8 cellular contexts compared by ENCODE assay signal in genomic region chr5:9544502-9545300, GRCh38. TPM values are rescaled to one million over a fixed set of nuclear protein-coding genes. Genes with fewer than 3 reads are reported as not detected.
DNase-seq lines count a peak whose midpoint lies in the region; ATAC-seq and TF ChIP-seq lines count a peak whose summit lies in the region.

No MANE protein-coding gene starts in this region.

- intact Hi-C loops in vagina (cut with DNase I): loop anchor here (2.0 kb wide), 1 partner anchor 262 kb away; no protein-coding TSS in a partner anchor

- H3K27me3 ChIP-seq in cardiac muscle cell: no peaks in the 10 kb centered on the region
- H3K27me3 ChIP-seq in osteoblast (ENCODE audit: insufficient read depth, low read length): no peaks in the 10 kb centered on the region
- H3K27me3 ChIP-seq in vagina: no peaks in the 10 kb centered on the region

- peaks cover 4% of the 10 kb centered on the region for H4K20me1 ChIP-seq in osteoblast (ENCODE audit: insufficient read depth, low read length)

- peak overlapping the region; percentile 94 for H3K4me2 ChIP-seq in osteoblast (ENCODE audit: insufficient read depth, low read length)

- peaks cover 26% of the 10 kb centered on the region for H3K27me3 Mint-ChIP-seq in activated CD8-positive, alpha-beta memory T cell treated with anti-CD3 and anti-CD28 coated beads, Interleukin-2, amount 10 ng/mL, durations not matched to agents 7 days and 5 days

- H3K4me1 ChIP-seq in cardiac muscle cell (ENCODE audit: low read depth): peaks cover 11% of the 10 kb centered on the region
- peaks cover 37% of the 10 kb centered on the region for H3K4me1 ChIP-seq in osteoblast (ENCODE audit: insufficient read depth, low read length)
- H3K4me1 ChIP-seq in vagina: peaks cover 24% of the 10 kb centered on the region

- no peaks in the 10 kb centered on the region for H3K4me1 Mint-ChIP-seq in activated CD8-positive, alpha-beta memory T cell treated with anti-CD3 and anti-CD28 coated beads, Interleukin-2, amount 10 ng/mL, durations not matched to agents 7 days and 5 days

- no peak overlapping the region for H3K4me3 Mint-ChIP-seq in activated CD8-positive, alpha-beta memory T cell treated with anti-CD3 and anti-CD28 coated beads, Interleukin-2, amount 10 ng/mL, durations not matched to agents 7 days and 5 days

- H3K27ac ChIP-seq in cardiac muscle cell (no peak overlapping the region), osteoblast (ENCODE audit: low read depth, low read length) (peak overlapping the region; percentile 87), vagina (peak overlapping the region; percentile 81)

- peak in 1 of 2 donors; percentile 12 for TF ChIP-seq POLR2A in vagina (IDR thresholded peaks at IDR 0.05)

- no peak for ATAC-seq in activated CD8-positive, alpha-beta memory T cell treated with anti-CD3 and anti-CD28 coated beads, Interleukin-2, amount 10 ng/mL, durations not matched to agents 7 days and 5 days
- peak; percentile 61 for ATAC-seq in HG02870 (IDR thresholded peaks at IDR 0.05; ENCODE audit: unreplicated experiment)
- peak; percentile 33 to 67 for ATAC-seq in activated naive CD4-positive, alpha-beta T cell treated with anti-CD3 and anti-CD28 coated beads, Interleukin-2, amount 50 U/mL, for 72 hours

- H3K4me3 ChIP-seq in cardiac muscle cell (peak overlapping the region; percentile 96), osteoblast (ENCODE audit: insufficient read depth, low read length) (peak overlapping the region; percentile 92), vagina (peak overlapping the region; percentile 77 to 86)

- CTCF ChIA-PET in activated CD8-positive, alpha-beta memory T cell treated with anti-CD3 and anti-CD28 coated beads, Interleukin-2, amount 10 ng/mL, durations not matched to agents 7 days and 5 days (lab: Charles Lee): no interaction called here

- no peaks in the 10 kb centered on the region for H3K9me3 Mint-ChIP-seq in activated CD8-positive, alpha-beta memory T cell treated with anti-CD3 and anti-CD28 coated beads, Interleukin-2, amount 10 ng/mL, durations not matched to agents 7 days and 5 days (ENCODE audit: low read depth)
- no peaks in the 10 kb centered on the region for H3K9me3 Mint-ChIP-seq in activated naive CD4-positive, alpha-beta T cell treated with anti-CD3 and anti-CD28 coated beads, Interleukin-2, amount 50 U/mL, for 72 hours

- DNase-seq in activated CD8-positive, alpha-beta memory T cell treated with anti-CD3 and anti-CD28 coated beads for 48 hours (ENCODE audit: low read depth in 2 of 3, low spot score in 2 of 3): peak in 2 of 3 experiments; percentile 8 to 39
- no peak for DNase-seq in activated CD8-positive, alpha-beta memory T cell treated with anti-CD3 and anti-CD28 coated beads, Interleukin-2, amount 10 ng/mL, durations not matched to agents 7 days and 5 days
- DNase-seq in NCI-H524 treated with DMSO at 0.1 percent for 48 hours (lab: John Stamatoyannopoulos, UW) (peak; percentile 39), cardiac muscle cell (ENCODE audit: low read depth in 1 of 2, low spot score in 1 of 2) (peak; percentile 87 to 91), osteoblast (ENCODE audit: insufficient read length, low spot score, missing footprints) (peak; percentile 89), vagina (ENCODE audit: extremely low spot score in 2 of 2) (peak in 1 of 2 donors; percentile 92)
- DNase-seq in activated naive CD4-positive, alpha-beta T cell treated with anti-CD3 and anti-CD28 coated beads, Interleukin-2, amount 50 U/mL, for 72 hours (ENCODE audit: low spot score in 2 of 2): peak in 1 of 2 donors; percentile 59

- no peak overlapping the region for H3K27ac Mint-ChIP-seq in activated CD8-positive, alpha-beta memory T cell treated with anti-CD3 and anti-CD28 coated beads, Interleukin-2, amount 10 ng/mL, durations not matched to agents 7 days and 5 days
- no peak overlapping the region for H3K27ac Mint-ChIP-seq in activated naive CD4-positive, alpha-beta T cell treated with anti-CD3 and anti-CD28 coated beads, Interleukin-2, amount 50 U/mL, for 72 hours

- H3K36me3 Mint-ChIP-seq in activated CD8-positive, alpha-beta memory T cell treated with anti-CD3 and anti-CD28 coated beads, Interleukin-2, amount 10 ng/mL, durations not matched to agents 7 days and 5 days: no peaks in the 10 kb centered on the region
- peaks cover 0 to 5% of the 10 kb centered on the region in 2 donors for H3K36me3 Mint-ChIP-seq in activated naive CD4-positive, alpha-beta T cell treated with anti-CD3 and anti-CD28 coated beads, Interleukin-2, amount 50 U/mL, for 72 hours

- H3K36me3 ChIP-seq in cardiac muscle cell (peaks cover 6% of the 10 kb centered on the region), osteoblast (ENCODE audit: insufficient read depth, low read length) (peaks cover 11% of the 10 kb centered on the region), vagina (peaks cover 0 to 3% of the 10 kb centered on the region in 2 donors)

- TF ChIP-seq CTCF in cardiac muscle cell (IDR thresholded peaks at IDR 0.05; ENCODE audit: low read depth, low read length): peak; percentile 95
- TF ChIP-seq CTCF in osteoblast (IDR thresholded peaks at IDR 0.05; ENCODE audit: extremely low read depth, low read depth, low read length): peak; percentile 88
- TF ChIP-seq CTCF in vagina (IDR thresholded peaks at IDR 0.05): peak; percentile 40 to 92 (median 76)

- peaks cover 80% of the 10 kb centered on the region for H3K79me2 ChIP-seq in osteoblast (ENCODE audit: insufficient read depth, low read length)

- peak overlapping the region; percentile 86 for H2AFZ ChIP-seq in osteoblast (ENCODE audit: low read length)

- H3K9me3 ChIP-seq in cardiac muscle cell (ENCODE audit: low read depth): no peaks in the 10 kb centered on the region
- H3K9me3 ChIP-seq in osteoblast (ENCODE audit: low read depth, low read length): no peaks in the 10 kb centered on the region
- no peaks in the 10 kb centered on the region for H3K9me3 ChIP-seq in vagina

RNA-seq across cellular contexts. Expression of gene SEMA5A, which starts 1.2 kb away (rescaled TPM):
- under 1 TPM in 1 of 2 experiments, not detected in 1; 0.02 TPM for total RNA-seq in activated CD8-positive, alpha-beta memory T cell treated with anti-CD3 and anti-CD28 coated beads, Interleukin-2, amount 10 ng/mL, durations not matched to agents 7 days and 5 days
- total RNA-seq in activated naive CD4-positive, alpha-beta T cell treated with anti-CD3 and anti-CD28 coated beads, Interleukin-2, amount 50 U/mL, for 72 hours: not detected
- total RNA-seq in cardiac muscle cell (14.6 and 16.6 TPM in 2 replicates), osteoblast (42.3 and 47.1 TPM in 2 replicates), vagina (9.3 TPM)
- polyA plus RNA-seq in cardiac muscle cell: 12.9 and 15.7 TPM in 2 replicates

Comparison
In these comparisons a context has a peak if more than half of its experiments do, and no peak if none do; other contexts are left out.
1. RNA of gene SEMA5A, which starts 1.2 kb away (total RNA-seq): 42.3 to 47.1 TPM in osteoblast, 14.6 to 16.6 TPM in cardiac muscle cell and 9.3 TPM in vagina (single experiment); 0.02 TPM in activated CD8-positive, alpha-beta memory T cell treated with anti-CD3 and anti-CD28 coated beads, Interleukin-2, amount 10 ng/mL, durations not matched to agents 7 days and 5 days and not detected in activated naive CD4-positive, alpha-beta T cell treated with anti-CD3 and anti-CD28 coated beads, Interleukin-2, amount 50 U/mL, for 72 hours; every median in the first group is over 10 times any median in the second.
2. Peak in every context shown above with its lines, with median percentiles within 50 percentile points of each other: H3K4me3 ChIP-seq and CTCF ChIP-seq.